In genomic region chr9:136119259-136120118, GRCh38 we compare ENCODE assay signal across 8 cellular contexts. TPM values are rescaled to one million over a fixed set of nuclear protein-coding genes. Genes with fewer than 3 reads are reported as not detected.
A peak's percentile ranks its signal among the peaks of the same experiment; 100 is the strongest.
DNase-seq lines count a peak whose midpoint lies in the region; ATAC-seq, FAIRE-seq and TF ChIP-seq lines count a peak whose summit lies in the region.

No MANE protein-coding gene starts in this region.

- in situ Hi-C loops in K562 (cut with MboI), result loop anchor here (5.0 kb wide), 1 partner anchor 317 kb away; no protein-coding TSS in a partner anchor

- TF ChIP-seq POLR2A in K562 (conservative IDR thresholded peaks at IDR 0.05), result no peak

- TF ChIP-seq CTCF in A673 (conservative IDR thresholded peaks at IDR 0.05; ENCODE audit: low read depth, low read length), result no peak
- TF ChIP-seq CTCF in K562 (IDR thresholded peaks at IDR 0.05 in 2 of 3, conservative IDR thresholded peaks at IDR 0.05 in 1 of 3; ENCODE audit: insufficient read depth in 2 of 3, low read depth in 1 of 3, low read length in 3 of 3), result 0 out of 6 replicates have a peak, but pooled peaks of 1 of the 3 experiments have one; percentile 16

- peaks cover 24% of the 10 kb centered on the region for H3K36me3 ChIP-seq in A673 (ENCODE audit: insufficient read depth, low read length, poor library complexity, severe bottlenecking)
- H3K36me3 ChIP-seq in K562 (ENCODE audit: control insufficient read depth, insufficient read depth, low read length), result peaks cover 20% of the 10 kb centered on the region; the same call in 1 of the 3 replicates

- peak overlapping the region; percentile 83 for H3K4me2 ChIP-seq in K562 (ENCODE audit: insufficient read depth, low read length)

- DNase-seq in A673 (ENCODE audit: low spot score), result no peak
- peak; percentile 23 for DNase-seq in NAMALWA (ENCODE audit: low spot score)
- DNase-seq in K562 (ENCODE audit: extremely low read depth in 1 of 4, low spot score in 3 of 4), result peak; percentile 50 to 75 (median 66)
- DNase-seq in islet precursor cell, result peak; percentile 88
- peak in 4 of 6 experiments; percentile 16 to 54 (median 33) for DNase-seq in stimulated activated naive CD4-positive, alpha-beta T cell (lab: John Stamatoyannopoulos, UW)
- DNase-seq in cortex of kidney (lab: John Stamatoyannopoulos, UW), result no peak

- TF ChIP-seq RAD21 in K562 (CRISPR knock-in tag; conservative IDR thresholded peaks at IDR 0.05 in 1 of 2, IDR thresholded peaks at IDR 0.05 in 1 of 2), result no peak

- H3K4me1 ChIP-seq in A673 (ENCODE audit: insufficient read depth, low read length, poor library complexity, severe bottlenecking) (peaks cover 27% of the 10 kb centered on the region), K562 (replicated peaks in 1 of 2; ENCODE audit: control insufficient read depth in 2 of 2, insufficient read depth in 2 of 2, low read length in 2 of 2) (peaks cover 18 to 73% of the 10 kb centered on the region in 2 experiments)

- intact Hi-C loops in A673 (cut with micrococcal nuclease; ENCODE audit: unreplicated experiment) (loop anchor here (10.0 kb wide), 1 partner anchor 325 kb away; no protein-coding TSS in a partner anchor), K562 (cut with micrococcal nuclease) (loop anchor here (2.0 to 10.0 kb wide), 3 partner anchors 31 to 322 kb away; no protein-coding TSS in a partner anchor)

- H3K9ac ChIP-seq in K562 (ENCODE audit: insufficient read depth in 1 of 2, low read depth in 2 of 2, low read length in 2 of 2), result peak overlapping the region; percentile 79 to 94

- TSS peak; percentile 72 for BruUV-seq in A673 (replicated peaks; lab: Mats Ljungman, UMichigan)
- BruUV-seq in K562 (replicated peaks; lab: Mats Ljungman, UMichigan), result TSS peak; percentile 91

- POLR2A ChIA-PET in A673 (lab: Charles Lee; ENCODE audit: low non-redundant PET) (no interaction called here), K562 (lab: Yijun Ruan, JAX) (interaction anchor here (0.6 to 1.0 kb wide), 2 partner anchors 25 to 132 kb away, joined by 3 read pairs; no protein-coding TSS in a partner anchor)

- H3K4me3 ChIP-seq in A673 (ENCODE audit: low read depth, low read length, poor library complexity, severe bottlenecking) (peak overlapping the region; percentile 95), K562 (peak overlapping the region; percentile 82)

- H2AFZ ChIP-seq in K562 (ENCODE audit: low read depth, low read length), result peak overlapping the region; percentile 75

- TF ChIP-seq EP300 in K562 (IDR thresholded peaks at IDR 0.05; ENCODE audit: low read length), result no peak

- peaks cover 6% of the 10 kb centered on the region; the same call in 1 of the 2 replicates for H4K20me1 ChIP-seq in K562 (replicated peaks; ENCODE audit: control insufficient read depth, insufficient read depth, low read length)

- peak; percentile 5 for ATAC-seq in GM19023 (IDR thresholded peaks at IDR 0.05; ENCODE audit: unreplicated experiment)
- peak; percentile 3 for ATAC-seq in K562
- no peak for ATAC-seq in GM19328 (IDR thresholded peaks at IDR 0.05; ENCODE audit: unreplicated experiment)

- 12% methylated on average over 22 of the region's 50 CpGs for WGBS in K562 (ENCODE audit: insufficient coverage, low coverage, missing lambda C conversion rate)

- H3K9me1 ChIP-seq in K562 (ENCODE audit: control insufficient read depth, insufficient read depth, low read length), result no peaks in the 10 kb centered on the region

- peak; percentile 86 for FAIRE-seq in K562 (lab: Jason Lieb, UNC)

- CTCF ChIA-PET in A673 (lab: Charles Lee), result no interaction called here
- CTCF ChIA-PET in K562 (lab: Yijun Ruan, JAX; ENCODE audit: low intra/inter-chr PET ratio), result no interaction called here

- H3K27ac ChIP-seq in A673 (ENCODE audit: low read depth, low read length, poor library complexity, severe bottlenecking) (peak overlapping the region; percentile 99), K562 (ENCODE audit: extremely low read depth, low read depth, low read length) (peak overlapping the region; percentile 95)

- H3K9me3 ChIP-seq in A673 (ENCODE audit: low read depth, low read length, poor library complexity, severe bottlenecking), result no peaks in the 10 kb centered on the region
- no peaks in the 10 kb centered on the region for H3K9me3 ChIP-seq in K562 (replicated peaks; ENCODE audit: control insufficient read depth, insufficient read depth, low read depth, low read length)

- no peaks in the 10 kb centered on the region for H3K27me3 ChIP-seq in A673 (replicated peaks; ENCODE audit: insufficient read depth, low read depth, low read length, poor library complexity)
- H3K27me3 ChIP-seq in K562 (ENCODE audit: control insufficient read depth in 2 of 2, insufficient read depth in 2 of 2, low read length in 2 of 2), result peaks cover 0 to 3% of the 10 kb centered on the region in 2 experiments; a peak in 1 of 5 replicates

- peaks cover 31% of the 10 kb centered on the region for H3K79me2 ChIP-seq in K562 (ENCODE audit: control insufficient read depth, insufficient read depth, low read length)

TF ChIP-seq in K562, 482 proteins besides CTCF, POLR2A, EP300 and RAD21 (continues in another document):
- TF ChIP-seq ZNF143 (CRISPR knock-in tag; IDR thresholded peaks at IDR 0.05), result 0 out of 2 replicates have a peak, but pooled peaks have one; percentile 47
- TF ChIP-seq ZNF431 (CRISPR knock-in tag; IDR thresholded peaks at IDR 0.05), result no peak
- no peak for TF ChIP-seq ELF1 (tag; IDR thresholded peaks at IDR 0.05)
- TF ChIP-seq THRB (CRISPR knock-in tag; conservative IDR thresholded peaks at IDR 0.05), result no peak
- no peak for TF ChIP-seq GMEB1 (CRISPR knock-in tag; IDR thresholded peaks at IDR 0.05)
- TF ChIP-seq L3MBTL2 (IDR thresholded peaks at IDR 0.05), result peak; percentile 11
- TF ChIP-seq PHB (CRISPR knock-in tag; IDR thresholded peaks at IDR 0.05), result no peak
- TF ChIP-seq SMARCC2 (IDR thresholded peaks at IDR 0.05; ENCODE audit: low read depth), result no peak
- TF ChIP-seq ZFP1 (CRISPR knock-in tag; IDR thresholded peaks at IDR 0.05), result no peak

RNA-seq across cellular contexts. Expression of gene TMEM250, which starts 0.8 kb away (rescaled TPM):
- 44.7 and 48.4 TPM in 2 replicates for total RNA-seq in A673 (2021)
- total RNA-seq in K562 (2011; cell fraction: chromatin; rRNA removed; ENCODE audit: low replicate concordance), result 9.3 and 37.6 TPM in 2 replicates
- 42.5 and 42.8 TPM in 2 replicates for total RNA-seq in K562 (2011; cell fraction: nucleolus; rRNA removed)
- 19.5 and 20.3 TPM in 2 replicates for total RNA-seq in K562 (2011; cell fraction: nucleoplasm; rRNA removed)
- total RNA-seq in K562 (2014; rRNA removed), result 44.6 and 51.3 TPM in 2 replicates
- 6.2 and 6.7 TPM in 2 replicates for total RNA-seq in K562 (2014; rRNA removed; fragmentation: Illumina TruSeq; extraction: Trizol)
- 21.6 and 23.3 TPM in 2 replicates for total RNA-seq in K562 (2015; rRNA removed; fragmentation: Illumina TruSeq; extraction: Trizol)
- total RNA-seq in K562 (2021), result 40.6 and 43.1 TPM in 2 replicates
- 11.5 and 12.2 TPM in 2 replicates for polyA plus RNA-seq in K562 (2011; rRNA removed)
- 15.5 and 50.0 TPM in 2 replicates for polyA plus RNA-seq in K562 (2011; cell fraction: cytosol; rRNA removed)
- 27.4 and 47.1 TPM in 2 replicates for polyA plus RNA-seq in K562 (2011; cell fraction: nucleus; rRNA removed)
- 27.5 and 33.5 TPM in 2 replicates for polyA plus RNA-seq in K562 (2012)
- polyA plus RNA-seq in K562 (2014; fragmentation: Illumina TruSeq; extraction: Trizol), result 9.8 and 16.8 TPM in 2 replicates
- under 1 TPM; 0.32 to 0.64 TPM for polyA plus RNA-seq in K562 (2014; fragmentation: Nextera tagmentation; extraction: Ambion mirVana)
- polyA plus RNA-seq in K562 (2014; rRNA removed), result 25.1 and 28.0 TPM in 2 replicates
- 4.9 and 9.2 TPM in 2 replicates for polyA minus RNA-seq in K562 (2011; rRNA and poly(A)+ RNA removed)
- 18.4 and 21.8 TPM in 2 replicates for polyA minus RNA-seq in K562 (2011; cell fraction: cytosol; rRNA and poly(A)+ RNA removed)
- polyA minus RNA-seq in K562 (2011; cell fraction: nucleus; rRNA and poly(A)+ RNA removed), result 18.7 and 25.0 TPM in 2 replicates

RNA-seq across cellular contexts. Expression of gene NACC2, which starts 24.4 kb away (rescaled TPM):
- total RNA-seq in A673 (2021) (19.5 and 22.7 TPM in 2 replicates), K562 (2014; rRNA removed) (16.6 and 21.1 TPM in 2 replicates), K562 (2014; rRNA removed; fragmentation: Illumina TruSeq; extraction: Trizol) (4.4 and 4.8 TPM in 2 replicates), K562 (2015; rRNA removed; fragmentation: Illumina TruSeq; extraction: Trizol) (9.9 and 10.1 TPM in 2 replicates), K562 (2021) (22.2 and 25.1 TPM in 2 replicates)
- 15.2 and 27.2 TPM in 2 replicates for total RNA-seq in K562 (2011; cell fraction: chromatin; rRNA removed; ENCODE audit: low replicate concordance)
- total RNA-seq in K562 (2011; cell fraction: nucleolus; rRNA removed), result 17.0 and 18.7 TPM in 2 replicates
- 10.7 and 13.6 TPM in 2 replicates for total RNA-seq in K562 (2011; cell fraction: nucleoplasm; rRNA removed)
- polyA plus RNA-seq in K562 (2011; rRNA removed) (5.6 TPM in 2 replicates), K562 (2014; fragmentation: Illumina TruSeq; extraction: Trizol) (5.2 and 8.0 TPM in 2 replicates), K562 (2014; fragmentation: Nextera tagmentation; extraction: Ambion mirVana) (under 1 TPM; 0.70 to 0.73 TPM), K562 (2014; rRNA removed) (11.7 and 12.5 TPM in 2 replicates)
- polyA plus RNA-seq in K562 (2011; cell fraction: cytosol; rRNA removed), result 7.2 and 16.2 TPM in 2 replicates
- 14.6 and 26.1 TPM in 2 replicates for polyA plus RNA-seq in K562 (2011; cell fraction: nucleus; rRNA removed)
- 9.1 and 10.5 TPM in 2 replicates for polyA plus RNA-seq in K562 (2012)
- polyA minus RNA-seq in K562 (2011; rRNA and poly(A)+ RNA removed), result 5.4 and 11.8 TPM in 2 replicates
- 12.6 and 13.9 TPM in 2 replicates for polyA minus RNA-seq in K562 (2011; cell fraction: cytosol; rRNA and poly(A)+ RNA removed)
- 5.9 and 6.5 TPM in 2 replicates for polyA minus RNA-seq in K562 (2011; cell fraction: nucleus; rRNA and poly(A)+ RNA removed)

Comparison
In these comparisons a context has a peak if more than half of its experiments do, and no peak if none do; other contexts are left out.
1. DNase-seq: peak in NAMALWA (single experiment), K562 (4 of 4), islet precursor cell (single experiment) and stimulated activated naive CD4-positive, alpha-beta T cell (4 of 6); none in A673 (single experiment) and cortex of kidney (single experiment).